In the genomic region with DNA sequence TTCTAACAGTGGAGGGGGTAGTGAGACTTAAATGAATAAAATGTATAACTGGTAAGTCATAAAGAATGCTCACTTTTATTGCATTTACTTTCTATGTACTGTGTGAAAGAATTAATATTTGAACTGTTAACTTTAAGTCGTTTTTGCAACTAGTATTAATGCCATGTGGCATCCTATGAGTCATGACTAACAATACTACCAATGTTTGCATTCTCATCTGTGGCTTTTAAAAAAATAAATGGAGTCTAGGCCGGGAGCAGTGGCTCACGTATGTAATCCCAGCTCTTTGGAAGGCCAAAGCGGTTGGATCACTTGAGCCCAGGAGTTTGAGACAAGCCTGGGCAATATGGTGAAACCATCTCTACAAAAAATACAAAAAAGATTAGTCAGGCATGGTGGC, we compare ENCODE assay signal across 17 cellular contexts. TPM values are rescaled to one million over a fixed set of nuclear protein-coding genes. Genes with fewer than 3 reads are reported as not detected.
DNase-seq lines count a peak whose midpoint lies in the region; ATAC-seq, FAIRE-seq and TF ChIP-seq lines count a peak whose summit lies in the region.
"Had no signal": no experiment of that assay in that cellular context is flagged by ENCODE, and none has a peak within 500 bp of the region (broad histone marks: within the 10 kb centered on the region; RNA-seq: fewer than 3 reads in every experiment).

No MANE protein-coding gene starts in this region.

- H3K9ac ChIP-seq in endothelial cell of umbilical vein (replicated peaks; ENCODE audit: extremely low read depth, insufficient read depth, low read length), result no peak overlapping the region

- dilution Hi-C loops in endothelial cell of umbilical vein (cut with MboI; ENCODE audit: extremely low pct_ligation_motif_present, low sequenced_read_pairs), result no loop called here

- no peak for TF ChIP-seq POLR2A in endothelial cell of umbilical vein (IDR thresholded peaks at IDR 0.05; ENCODE audit: low read depth, low read length)

- H3K4me3 ChIP-seq in endothelial cell of umbilical vein (replicated peaks in 1 of 3; ENCODE audit: insufficient read depth in 1 of 3, low read depth in 1 of 3, low read length in 3 of 3), result no peak overlapping the region
- H3K4me3 ChIP-seq: testis had no signal

- CTCF ChIA-PET in endothelial cell of umbilical vein (lab: Charles Lee), result interaction anchor here (0.7 to 2.6 kb wide), 2 partner anchors 292 to 474 kb away, joined by 4 to 12 read pairs; no protein-coding TSS in a partner anchor

- TF ChIP-seq CTCF in endothelial cell of umbilical vein (IDR thresholded peaks at IDR 0.05; ENCODE audit: extremely low read depth in 1 of 2, insufficient read depth in 1 of 2, low read depth in 1 of 2, low read length in 2 of 2), result no peak

- H4K20me1 ChIP-seq in endothelial cell of umbilical vein (replicated peaks; ENCODE audit: control insufficient read depth, extremely low read depth, insufficient read depth, low read length), result no peaks in the 10 kb centered on the region

- no peaks in the 10 kb centered on the region for H3K27me3 ChIP-seq in endothelial cell of umbilical vein (ENCODE audit: control insufficient read depth in 2 of 2, insufficient read depth in 2 of 2, low read length in 2 of 2)
- H3K27me3 ChIP-seq: BE2C, testis had no signal

- H3K4me2 ChIP-seq in endothelial cell of umbilical vein (ENCODE audit: insufficient read depth, low read length), result no peak overlapping the region

- ATAC-seq in HG02870 (IDR thresholded peaks at IDR 0.05; ENCODE audit: unreplicated experiment), result no peak
- ATAC-seq: activated CD4-positive, CD25-positive, alpha-beta regulatory T cell treated with anti-CD3 and anti-CD28 coated beads, Interleukin-2, amount 50 U/mL, for 24 hours had no signal

- no peaks in the 10 kb centered on the region for H3K9me3 ChIP-seq in endothelial cell of umbilical vein (replicated peaks; ENCODE audit: control insufficient read depth, insufficient read depth, low read length)
- H3K9me3 ChIP-seq: BE2C, testis had no signal

- intact Hi-C loops in endothelial cell of umbilical vein (cut with micrococcal nuclease) (loop anchor here (5.0 kb wide), 1 partner anchor 88 kb away; the partner anchor contains the start of gene SCAANT1), head of caudate nucleus (cut with DNase I) (no loop called here)

- BruUV-seq in endothelial cell of umbilical vein (replicated peaks; lab: Mats Ljungman, UMichigan), result no TSS peak

- H3K27ac ChIP-seq in endothelial cell of umbilical vein (ENCODE audit: insufficient read depth, low read depth, low read length), result no peak overlapping the region
- H3K27ac ChIP-seq: testis had no signal

- no peaks in the 10 kb centered on the region for H3K9me1 ChIP-seq in endothelial cell of umbilical vein (replicated peaks; ENCODE audit: control insufficient read depth, extremely low read depth, insufficient read depth, low read length)

- no peaks in the 10 kb centered on the region for H3K36me3 ChIP-seq in endothelial cell of umbilical vein (ENCODE audit: control insufficient read depth in 2 of 2, extremely low read depth in 1 of 2, insufficient read depth in 2 of 2, low read length in 2 of 2)

- H2AFZ ChIP-seq in endothelial cell of umbilical vein (ENCODE audit: low read depth, low read length), result no peak overlapping the region

- H3K4me1 ChIP-seq in endothelial cell of umbilical vein (ENCODE audit: control insufficient read depth, extremely low read depth, insufficient read depth, low read length), result peaks cover 3% of the 10 kb centered on the region
- H3K4me1 ChIP-seq: BE2C, testis had no signal

- DNase-seq in EH (ENCODE audit: low read depth), result peak; percentile 88
- peak; percentile 68 for DNase-seq in RPMI7951 (ENCODE audit: low read depth)
- peak; percentile 17 for DNase-seq in endothelial cell of umbilical vein (ENCODE audit: low read depth, low spot score)
- peak; percentile 53 for DNase-seq in non-pigmented ciliary epithelial cell (ENCODE audit: low read depth)
- DNase-seq in amygdala (lab: John Stamatoyannopoulos, UW), result no peak
- DNase-seq in NCI-H2107 treated with DMSO at 0.1 percent for 48 hours (lab: John Stamatoyannopoulos, UW; ENCODE audit: unreplicated experiment), result no peak
- no peak for DNase-seq in head of caudate nucleus
- DNase-seq: activated naive CD8-positive, alpha-beta T cell treated with anti-CD3 and anti-CD28 coated beads for 36 hours; BE2C; DMS79 treated with DMSO at 0.1 percent for 48 hours; NCI-H1048; posterior cingulate gyrus; stimulated activated CD4-positive, alpha-beta T cell treated with anti-CD3 and anti-CD28 coated beads, Interleukin-15, amount 100 ng/mL, for 24 hours; T-helper 1 cell; testis had no signal

- no peaks in the 10 kb centered on the region for H3K79me2 ChIP-seq in endothelial cell of umbilical vein (ENCODE audit: control insufficient read depth, insufficient read depth, low read length)

- peak; percentile 78 for FAIRE-seq in endothelial cell of umbilical vein (lab: Jason Lieb, UNC)

- POLR2A ChIA-PET in endothelial cell of umbilical vein (lab: Charles Lee), result no interaction called here

TF ChIP-seq in endothelial cell of umbilical vein, 7 proteins besides CTCF, POLR2A, EP300 and RAD21:
- peak; percentile 4 for TF ChIP-seq JUN (IDR thresholded peaks at IDR 0.05; ENCODE audit: borderline replicate concordance, insufficient read depth, insufficient read length, low read depth)
- TF ChIP-seq FOS (IDR thresholded peaks at IDR 0.05; ENCODE audit: borderline replicate concordance, insufficient read depth, low read length), result peak; percentile 13
- TF ChIP-seq POLR2AphosphoS5 (IDR thresholded peaks at IDR 0.05; ENCODE audit: insufficient read depth, low read depth, low read length), result no peak
TF ChIP-seq in endothelial cell of umbilical vein: peak in this region for 2.

RNA-seq across cellular contexts. Expression of gene C3orf49, which starts 5.2 kb away (rescaled TPM):
- not detected in 2 replicates for total RNA-seq in RPMI7951 (2014; rRNA removed; shearing (Covaris generic))
- total RNA-seq in endothelial cell of umbilical vein, result not detected in 2 replicates
- not detected in 2 replicates for polyA plus RNA-seq in endothelial cell of umbilical vein
- polyA plus RNA-seq in endothelial cell of umbilical vein (2011; cell fraction: cytosol; rRNA removed), result not detected in 2 replicates
- not detected in 2 replicates for polyA plus RNA-seq in endothelial cell of umbilical vein (2011; cell fraction: nucleus; rRNA removed)
- not detected in 2 replicates for polyA plus RNA-seq in endothelial cell of umbilical vein (2012)
- not detected in 2 replicates for polyA minus RNA-seq in endothelial cell of umbilical vein
- polyA minus RNA-seq in endothelial cell of umbilical vein (2011; cell fraction: cytosol; rRNA and poly(A)+ RNA removed), result not detected
- polyA minus RNA-seq in endothelial cell of umbilical vein (2011; cell fraction: nucleus; rRNA and poly(A)+ RNA removed), result not detected in 2 replicates
- total RNA-seq: activated naive CD8-positive, alpha-beta T cell treated with anti-CD3 and anti-CD28 coated beads for 36 hours had no signal

RNA-seq across cellular contexts. Expression of gene THOC7, which starts 39.3 kb away (rescaled TPM):
- total RNA-seq in RPMI7951 (2014; rRNA removed; shearing (Covaris generic)), result 135 and 166 TPM in 2 replicates
- total RNA-seq in endothelial cell of umbilical vein, result 68.7 and 69.4 TPM in 2 replicates
- polyA plus RNA-seq in endothelial cell of umbilical vein, result 11.6 and 16.9 TPM in 2 replicates
- 51.3 and 58.8 TPM in 2 replicates for polyA plus RNA-seq in endothelial cell of umbilical vein (2011; cell fraction: cytosol; rRNA removed)
- polyA plus RNA-seq in endothelial cell of umbilical vein (2011; cell fraction: nucleus; rRNA removed), result 17.3 and 22.5 TPM in 2 replicates
- 54.0 and 88.4 TPM in 2 replicates for polyA plus RNA-seq in endothelial cell of umbilical vein (2012)
- polyA minus RNA-seq in endothelial cell of umbilical vein, result 13.8 and 14.6 TPM in 2 replicates
- polyA minus RNA-seq in endothelial cell of umbilical vein (2011; cell fraction: cytosol; rRNA and poly(A)+ RNA removed), result 13.0 TPM
- 3.3 and 4.3 TPM in 2 replicates for polyA minus RNA-seq in endothelial cell of umbilical vein (2011; cell fraction: nucleus; rRNA and poly(A)+ RNA removed)

RNA-seq across cellular contexts. Expression of gene ATXN7, which starts 39.4 kb away (rescaled TPM):
- total RNA-seq in RPMI7951 (2014; rRNA removed; shearing (Covaris generic)), result 5.4 and 6.1 TPM in 2 replicates
- 27.1 and 34.7 TPM in 2 replicates for total RNA-seq in endothelial cell of umbilical vein
- polyA plus RNA-seq in endothelial cell of umbilical vein, result 21.2 and 28.6 TPM in 2 replicates
- polyA plus RNA-seq in endothelial cell of umbilical vein (2011; cell fraction: cytosol; rRNA removed), result 8.6 and 9.0 TPM in 2 replicates
- 77.3 and 82.2 TPM in 2 replicates for polyA plus RNA-seq in endothelial cell of umbilical vein (2011; cell fraction: nucleus; rRNA removed)
- 8.2 and 8.7 TPM in 2 replicates for polyA plus RNA-seq in endothelial cell of umbilical vein (2012)
- polyA minus RNA-seq in endothelial cell of umbilical vein, result 78.3 and 88.7 TPM in 2 replicates
- polyA minus RNA-seq in endothelial cell of umbilical vein (2011; cell fraction: cytosol; rRNA and poly(A)+ RNA removed), result 17.6 TPM
- polyA minus RNA-seq in endothelial cell of umbilical vein (2011; cell fraction: nucleus; rRNA and poly(A)+ RNA removed), result 167 and 237 TPM in 2 replicates

Comparison
In these comparisons a context has a peak if more than half of its experiments do, and no peak if none do; other contexts are left out.
1. DNase-seq: peak in EH (single experiment), RPMI7951 (single experiment), endothelial cell of umbilical vein (single experiment) and non-pigmented ciliary epithelial cell (single experiment); none in amygdala (0 of 56), NCI-H2107 treated with DMSO at 0.1 percent for 48 hours (single experiment) and head of caudate nucleus (0 of 42).